In the genomic region with DNA sequence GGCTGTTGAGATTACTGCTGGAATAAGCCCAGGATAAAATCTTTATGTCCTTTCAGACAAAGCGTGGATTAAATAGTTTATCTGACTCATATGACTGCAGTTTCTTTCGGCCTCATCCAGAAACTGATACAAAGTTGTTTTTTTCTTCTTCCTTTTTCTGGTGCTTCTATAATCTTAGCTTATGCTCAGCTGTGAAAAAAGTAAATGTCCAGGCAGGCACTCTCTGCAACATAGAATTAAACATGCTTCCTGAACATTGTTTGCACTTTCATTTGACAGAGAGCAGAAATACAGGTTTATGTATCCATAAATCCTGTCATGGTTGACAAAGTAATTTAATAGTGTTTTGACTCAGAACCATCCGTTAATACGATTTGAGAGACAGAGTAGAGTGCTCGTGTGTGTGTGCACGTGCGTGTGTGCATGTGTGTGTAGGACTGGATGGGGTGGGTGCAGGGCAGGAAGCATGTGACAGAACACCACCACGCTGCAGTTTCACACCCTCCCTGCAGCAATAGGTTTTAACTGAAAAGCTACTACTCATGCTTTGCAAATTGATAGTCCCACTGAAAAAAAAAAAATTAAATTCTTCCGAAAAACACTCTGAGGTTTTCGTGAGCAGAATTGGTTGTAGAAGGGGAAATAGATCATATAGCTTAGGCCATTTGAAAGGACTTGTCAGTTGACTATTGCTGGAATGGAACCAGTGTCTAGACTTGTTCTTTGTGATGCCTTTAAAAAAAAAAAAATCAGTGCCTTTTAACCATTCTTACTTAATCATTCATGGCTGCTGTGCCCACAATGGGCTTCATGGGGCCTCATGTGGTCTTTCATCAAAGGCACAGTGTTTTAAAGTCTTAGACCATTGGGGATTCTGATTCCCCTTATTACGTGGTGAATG, we compare ENCODE assay signal across 1 cellular context.
A peak's percentile ranks its signal among the peaks of the same experiment; 100 is the strongest.
TF ChIP-seq lines count a peak whose summit lies in the region.

No MANE protein-coding gene starts in this region.

TF ChIP-seq in GM12878, 131 proteins besides CTCF, POLR2A, EP300 and RAD21 (continued from another document):
- TF ChIP-seq, protein P1, sequence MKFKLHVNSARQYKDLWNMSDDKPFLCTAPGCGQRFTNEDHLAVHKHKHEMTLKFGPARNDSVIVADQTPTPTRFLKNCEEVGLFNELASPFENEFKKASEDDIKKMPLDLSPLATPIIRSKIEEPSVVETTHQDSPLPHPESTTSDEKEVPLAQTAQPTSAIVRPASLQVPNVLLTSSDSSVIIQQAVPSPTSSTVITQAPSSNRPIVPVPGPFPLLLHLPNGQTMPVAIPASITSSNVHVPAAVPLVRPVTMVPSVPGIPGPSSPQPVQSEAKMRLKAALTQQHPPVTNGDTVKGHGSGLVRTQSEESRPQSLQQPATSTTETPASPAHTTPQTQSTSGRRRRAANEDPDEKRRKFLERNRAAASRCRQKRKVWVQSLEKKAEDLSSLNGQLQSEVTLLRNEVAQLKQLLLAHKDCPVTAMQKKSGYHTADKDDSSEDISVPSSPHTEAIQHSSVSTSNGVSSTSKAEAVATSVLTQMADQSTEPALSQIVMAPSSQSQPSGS (IDR thresholded peaks at IDR 0.05; ENCODE audit: low read length), result peak; percentile 72
- TF ChIP-seq ATF7 (IDR thresholded peaks at IDR 0.05; ENCODE audit: low read depth), result peak; percentile 73
- TF ChIP-seq, protein P2, sequence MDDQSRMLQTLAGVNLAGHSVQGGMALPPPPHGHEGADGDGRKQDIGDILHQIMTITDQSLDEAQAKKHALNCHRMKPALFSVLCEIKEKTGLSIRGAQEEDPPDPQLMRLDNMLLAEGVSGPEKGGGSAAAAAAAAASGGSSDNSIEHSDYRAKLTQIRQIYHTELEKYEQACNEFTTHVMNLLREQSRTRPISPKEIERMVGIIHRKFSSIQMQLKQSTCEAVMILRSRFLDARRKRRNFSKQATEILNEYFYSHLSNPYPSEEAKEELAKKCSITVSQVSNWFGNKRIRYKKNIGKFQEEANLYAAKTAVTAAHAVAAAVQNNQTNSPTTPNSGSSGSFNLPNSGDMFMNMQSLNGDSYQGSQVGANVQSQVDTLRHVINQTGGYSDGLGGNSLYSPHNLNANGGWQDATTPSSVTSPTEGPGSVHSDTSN (IDR thresholded peaks at IDR 0.05; ENCODE audit: insufficient replicate concordance, low read depth, low read length), result peak; percentile 19
- peak; percentile 86 for TF ChIP-seq GATAD2B (conservative IDR thresholded peaks at IDR 0.05; ENCODE audit: low read depth)
- 0 out of 2 replicates have a peak, but pooled peaks have one; percentile 13 for TF ChIP-seq TCF12 (IDR thresholded peaks at IDR 0.05; ENCODE audit: low read depth, low read length)
- TF ChIP-seq SMC3 (IDR thresholded peaks at IDR 0.05; ENCODE audit: borderline replicate concordance, low read length), result no peak; the same call in 1 of the 2 replicates
- TF ChIP-seq TBL1XR1 (IDR thresholded peaks at IDR 0.05; ENCODE audit: low read depth, low read length), result peak; percentile 61; the same call in 1 of the 2 replicates
- TF ChIP-seq MXI1 (IDR thresholded peaks at IDR 0.05; ENCODE audit: low read depth, low read length), result peak; percentile 99
- TF ChIP-seq CREB1 (IDR thresholded peaks at IDR 0.05; ENCODE audit: low read depth), result peak; percentile 56
- TF ChIP-seq MEF2A (IDR thresholded peaks at IDR 0.05; ENCODE audit: insufficient read depth, low read depth, low read length), result no peak
- TF ChIP-seq, protein P3, sequence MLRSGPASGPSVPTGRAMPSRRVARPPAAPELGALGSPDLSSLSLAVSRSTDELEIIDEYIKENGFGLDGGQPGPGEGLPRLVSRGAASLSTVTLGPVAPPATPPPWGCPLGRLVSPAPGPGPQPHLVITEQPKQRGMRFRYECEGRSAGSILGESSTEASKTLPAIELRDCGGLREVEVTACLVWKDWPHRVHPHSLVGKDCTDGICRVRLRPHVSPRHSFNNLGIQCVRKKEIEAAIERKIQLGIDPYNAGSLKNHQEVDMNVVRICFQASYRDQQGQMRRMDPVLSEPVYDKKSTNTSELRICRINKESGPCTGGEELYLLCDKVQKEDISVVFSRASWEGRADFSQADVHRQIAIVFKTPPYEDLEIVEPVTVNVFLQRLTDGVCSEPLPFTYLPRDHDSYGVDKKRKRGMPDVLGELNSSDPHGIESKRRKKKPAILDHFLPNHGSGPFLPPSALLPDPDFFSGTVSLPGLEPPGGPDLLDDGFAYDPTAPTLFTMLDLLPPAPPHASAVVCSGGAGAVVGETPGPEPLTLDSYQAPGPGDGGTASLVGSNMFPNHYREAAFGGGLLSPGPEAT (IDR thresholded peaks at IDR 0.05; ENCODE audit: low read depth), result peak; percentile 78
- peak; percentile 44; the same call in 1 of the 2 replicates for TF ChIP-seq POLR2AphosphoS5 (IDR thresholded peaks at IDR 0.05; ENCODE audit: low read length)
- peak; percentile 93; the same call in 1 of the 2 replicates for TF ChIP-seq SIN3A (IDR thresholded peaks at IDR 0.05; ENCODE audit: low read depth, low read length)
- 0 out of 2 replicates have a peak, but pooled peaks have one; percentile 58 for TF ChIP-seq ASH2L (IDR thresholded peaks at IDR 0.05; ENCODE audit: borderline replicate concordance, low read depth)
- no peak for TF ChIP-seq SRF (IDR thresholded peaks at IDR 0.05; ENCODE audit: low read depth in 2 of 2, low read length in 2 of 2)
- TF ChIP-seq, protein P4, sequence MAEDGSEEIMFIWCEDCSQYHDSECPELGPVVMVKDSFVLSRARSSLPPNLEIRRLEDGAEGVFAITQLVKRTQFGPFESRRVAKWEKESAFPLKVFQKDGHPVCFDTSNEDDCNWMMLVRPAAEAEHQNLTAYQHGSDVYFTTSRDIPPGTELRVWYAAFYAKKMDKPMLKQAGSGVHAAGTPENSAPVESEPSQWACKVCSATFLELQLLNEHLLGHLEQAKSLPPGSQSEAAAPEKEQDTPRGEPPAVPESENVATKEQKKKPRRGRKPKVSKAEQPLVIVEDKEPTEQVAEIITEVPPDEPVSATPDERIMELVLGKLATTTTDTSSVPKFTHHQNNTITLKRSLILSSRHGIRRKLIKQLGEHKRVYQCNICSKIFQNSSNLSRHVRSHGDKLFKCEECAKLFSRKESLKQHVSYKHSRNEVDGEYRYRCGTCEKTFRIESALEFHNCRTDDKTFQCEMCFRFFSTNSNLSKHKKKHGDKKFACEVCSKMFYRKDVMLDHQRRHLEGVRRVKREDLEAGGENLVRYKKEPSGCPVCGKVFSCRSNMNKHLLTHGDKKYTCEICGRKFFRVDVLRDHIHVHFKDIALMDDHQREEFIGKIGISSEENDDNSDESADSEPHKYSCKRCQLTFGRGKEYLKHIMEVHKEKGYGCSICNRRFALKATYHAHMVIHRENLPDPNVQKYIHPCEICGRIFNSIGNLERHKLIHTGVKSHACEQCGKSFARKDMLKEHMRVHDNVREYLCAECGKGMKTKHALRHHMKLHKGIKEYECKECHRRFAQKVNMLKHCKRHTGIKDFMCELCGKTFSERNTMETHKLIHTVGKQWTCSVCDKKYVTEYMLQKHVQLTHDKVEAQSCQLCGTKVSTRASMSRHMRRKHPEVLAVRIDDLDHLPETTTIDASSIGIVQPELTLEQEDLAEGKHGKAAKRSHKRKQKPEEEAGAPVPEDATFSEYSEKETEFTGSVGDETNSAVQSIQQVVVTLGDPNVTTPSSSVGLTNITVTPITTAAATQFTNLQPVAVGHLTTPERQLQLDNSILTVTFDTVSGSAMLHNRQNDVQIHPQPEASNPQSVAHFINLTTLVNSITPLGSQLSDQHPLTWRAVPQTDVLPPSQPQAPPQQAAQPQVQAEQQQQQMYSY (CRISPR knock-in tag; IDR thresholded peaks at IDR 0.05), result no peak
- peak; percentile 75 for TF ChIP-seq EED (IDR thresholded peaks at IDR 0.05; ENCODE audit: low read depth)
- 0 out of 2 replicates have a peak, but pooled peaks have one; percentile 67 for TF ChIP-seq RCOR1 (conservative IDR thresholded peaks at IDR 0.05; ENCODE audit: low read depth, low read length)
- no peak for TF ChIP-seq ZNF24 (IDR thresholded peaks at IDR 0.05)
- peak; percentile 90 for TF ChIP-seq TCF7 (IDR thresholded peaks at IDR 0.05; ENCODE audit: borderline replicate concordance)
- TF ChIP-seq CREM (IDR thresholded peaks at IDR 0.05; ENCODE audit: low read depth), result peak; percentile 55
- TF ChIP-seq, protein P5, sequence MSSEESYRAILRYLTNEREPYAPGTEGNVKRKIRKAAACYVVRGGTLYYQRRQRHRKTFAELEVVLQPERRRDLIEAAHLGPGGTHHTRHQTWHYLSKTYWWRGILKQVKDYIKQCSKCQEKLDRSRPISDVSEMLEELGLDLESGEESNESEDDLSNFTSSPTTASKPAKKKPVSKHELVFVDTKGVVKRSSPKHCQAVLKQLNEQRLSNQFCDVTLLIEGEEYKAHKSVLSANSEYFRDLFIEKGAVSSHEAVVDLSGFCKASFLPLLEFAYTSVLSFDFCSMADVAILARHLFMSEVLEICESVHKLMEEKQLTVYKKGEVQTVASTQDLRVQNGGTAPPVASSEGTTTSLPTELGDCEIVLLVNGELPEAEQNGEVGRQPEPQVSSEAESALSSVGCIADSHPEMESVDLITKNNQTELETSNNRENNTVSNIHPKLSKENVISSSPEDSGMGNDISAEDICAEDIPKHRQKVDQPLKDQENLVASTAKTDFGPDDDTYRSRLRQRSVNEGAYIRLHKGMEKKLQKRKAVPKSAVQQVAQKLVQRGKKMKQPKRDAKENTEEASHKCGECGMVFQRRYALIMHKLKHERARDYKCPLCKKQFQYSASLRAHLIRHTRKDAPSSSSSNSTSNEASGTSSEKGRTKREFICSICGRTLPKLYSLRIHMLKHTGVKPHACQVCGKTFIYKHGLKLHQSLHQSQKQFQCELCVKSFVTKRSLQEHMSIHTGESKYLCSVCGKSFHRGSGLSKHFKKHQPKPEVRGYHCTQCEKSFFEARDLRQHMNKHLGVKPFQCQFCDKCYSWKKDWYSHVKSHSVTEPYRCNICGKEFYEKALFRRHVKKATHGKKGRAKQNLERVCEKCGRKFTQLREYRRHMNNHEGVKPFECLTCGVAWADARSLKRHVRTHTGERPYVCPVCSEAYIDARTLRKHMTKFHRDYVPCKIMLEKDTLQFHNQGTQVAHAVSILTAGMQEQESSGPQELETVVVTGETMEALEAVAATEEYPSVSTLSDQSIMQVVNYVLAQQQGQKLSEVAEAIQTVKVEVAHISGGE (CRISPR knock-in tag; IDR thresholded peaks at IDR 0.05), result no peak
- TF ChIP-seq NR2F1 (conservative IDR thresholded peaks at IDR 0.05), result no peak; the same call in 1 of the 2 replicates
- TF ChIP-seq, protein P6, sequence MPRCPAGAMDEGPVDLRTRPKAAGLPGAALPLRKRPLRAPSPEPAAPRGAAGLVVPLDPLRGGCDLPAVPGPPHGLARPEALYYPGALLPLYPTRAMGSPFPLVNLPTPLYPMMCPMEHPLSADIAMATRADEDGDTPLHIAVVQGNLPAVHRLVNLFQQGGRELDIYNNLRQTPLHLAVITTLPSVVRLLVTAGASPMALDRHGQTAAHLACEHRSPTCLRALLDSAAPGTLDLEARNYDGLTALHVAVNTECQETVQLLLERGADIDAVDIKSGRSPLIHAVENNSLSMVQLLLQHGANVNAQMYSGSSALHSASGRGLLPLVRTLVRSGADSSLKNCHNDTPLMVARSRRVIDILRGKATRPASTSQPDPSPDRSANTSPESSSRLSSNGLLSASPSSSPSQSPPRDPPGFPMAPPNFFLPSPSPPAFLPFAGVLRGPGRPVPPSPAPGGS (IDR thresholded peaks at IDR 0.05; ENCODE audit: borderline replicate concordance, insufficient read depth, low read depth, low read length, poor library complexity, severe bottlenecking), result no peak
- TF ChIP-seq HDAC2 (IDR thresholded peaks at IDR 0.05), result no peak
- TF ChIP-seq CHD1 (IDR thresholded peaks at IDR 0.05; ENCODE audit: low read depth, low read length), result no peak
- TF ChIP-seq PML (IDR thresholded peaks at IDR 0.05; ENCODE audit: low read length), result peak; percentile 82
- peak; percentile 90 for TF ChIP-seq NBN (IDR thresholded peaks at IDR 0.05)
- TF ChIP-seq ZNF274 (IDR thresholded peaks at IDR 0.05; ENCODE audit: insufficient read depth, insufficient read length), result no peak
- TF ChIP-seq, protein P7, sequence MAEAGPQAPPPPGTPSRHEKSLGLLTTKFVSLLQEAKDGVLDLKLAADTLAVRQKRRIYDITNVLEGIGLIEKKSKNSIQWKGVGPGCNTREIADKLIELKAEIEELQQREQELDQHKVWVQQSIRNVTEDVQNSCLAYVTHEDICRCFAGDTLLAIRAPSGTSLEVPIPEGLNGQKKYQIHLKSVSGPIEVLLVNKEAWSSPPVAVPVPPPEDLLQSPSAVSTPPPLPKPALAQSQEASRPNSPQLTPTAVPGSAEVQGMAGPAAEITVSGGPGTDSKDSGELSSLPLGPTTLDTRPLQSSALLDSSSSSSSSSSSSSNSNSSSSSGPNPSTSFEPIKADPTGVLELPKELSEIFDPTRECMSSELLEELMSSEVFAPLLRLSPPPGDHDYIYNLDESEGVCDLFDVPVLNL (IDR thresholded peaks at IDR 0.05; ENCODE audit: low read depth, low read length), result no peak
